In the genomic region with DNA sequence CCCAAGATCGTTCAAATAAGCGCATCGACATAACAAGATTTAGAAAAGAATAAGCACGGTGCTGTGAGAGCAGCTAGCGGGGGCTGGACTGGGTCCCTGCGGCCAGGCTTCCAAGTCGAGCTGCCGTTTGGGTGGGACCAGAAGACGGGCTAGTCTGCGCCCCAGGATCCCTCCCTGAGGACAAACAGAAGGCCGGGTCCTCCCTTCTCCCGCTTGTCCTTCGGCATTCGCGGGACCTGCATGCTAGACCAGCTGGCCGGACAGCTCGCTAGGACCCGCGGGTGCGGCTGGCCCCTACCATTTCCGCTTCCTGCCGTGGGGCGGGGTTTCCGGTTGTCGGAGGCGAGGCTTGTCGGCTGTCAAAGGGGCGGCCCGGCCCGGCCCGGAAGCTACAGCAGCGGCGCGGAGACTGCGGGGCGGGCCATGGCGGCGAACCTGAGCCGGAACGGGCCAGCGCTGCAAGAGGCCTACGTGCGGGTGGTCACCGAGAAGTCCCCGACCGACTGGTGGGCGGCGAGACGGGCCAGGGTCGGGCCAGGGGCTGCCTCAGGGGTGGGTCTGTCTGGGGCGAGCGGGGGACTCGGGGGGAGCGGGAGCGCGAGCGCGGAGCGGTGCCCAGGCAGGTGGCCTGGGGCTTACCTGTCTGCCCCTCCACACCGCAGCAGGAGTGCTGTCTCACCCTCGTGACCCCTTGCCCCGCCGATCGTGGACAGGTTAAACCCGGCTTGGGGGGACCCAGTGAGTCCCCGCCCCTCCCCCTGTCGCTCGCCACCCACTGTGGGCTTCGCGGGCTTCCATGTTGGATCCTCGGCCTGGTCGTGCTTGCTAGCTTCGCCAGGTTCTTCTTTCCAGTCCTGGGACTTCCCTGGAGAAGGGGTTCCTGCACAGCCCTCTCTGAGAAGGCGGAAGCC, we compare ENCODE assay signal across 8 cellular contexts. TPM values are rescaled to one million over a fixed set of nuclear protein-coding genes. Genes with fewer than 3 reads are reported as not detected.
DNase-seq lines count a peak whose midpoint lies in the region; ATAC-seq and TF ChIP-seq lines count a peak whose summit lies in the region.

A gene (plus strand): TSS at position 388 of the 911 bp plus-strand sequence. CDS start 36 bp downstream, at position 424.

- H3K4me1 ChIP-seq in left lung, result peaks cover 17 to 63% of the 10 kb centered on the region in 2 donors

- intact Hi-C loops in left lung (cut with DNase I), result no loop called here

- H3K4me3 Mint-ChIP-seq in activated CD4-positive, alpha-beta T cell treated with anti-CD3 and anti-CD28 coated beads, Interleukin-2, amount 10 ng/mL, durations not matched to agents 7 days and 5 days, result peak within 1 kb of the TSS; percentile 86

- no peaks in the 10 kb centered on the region for H3K27me3 Mint-ChIP-seq in activated CD4-positive, alpha-beta T cell treated with anti-CD3 and anti-CD28 coated beads, Interleukin-2, amount 10 ng/mL, durations not matched to agents 7 days and 5 days

- H3K9me3 ChIP-seq in left lung, result no peaks in the 10 kb centered on the region

- DNase-seq in AML-193 (lab: John Stamatoyannopoulos, UW) (peak; percentile 78 to 80), NCI-H526 (lab: John Stamatoyannopoulos, UW) (peak; percentile 44 to 94), cortex of kidney (lab: John Stamatoyannopoulos, UW) (peak; percentile 65), left lung (peak; percentile 96 to 100)
- DNase-seq in activated CD4-positive, alpha-beta T cell treated with anti-CD3 and anti-CD28 coated beads, Interleukin-2, amount 10 ng/mL, durations not matched to agents 7 days and 5 days, result peak; percentile 93
- DNase-seq in stimulated activated CD4-positive, alpha-beta T cell treated with anti-CD3 and anti-CD28 coated beads, Interleukin-2, amount 100 ng/mL, for 4 hours (ENCODE audit: low read depth), result peak; percentile 80

- peak within 1 kb of the TSS; percentile 94 for H3K27ac Mint-ChIP-seq in activated CD4-positive, alpha-beta T cell treated with anti-CD3 and anti-CD28 coated beads, Interleukin-2, amount 10 ng/mL, durations not matched to agents 7 days and 5 days

- peaks cover 31% of the 10 kb centered on the region for H3K36me3 Mint-ChIP-seq in activated CD4-positive, alpha-beta T cell treated with anti-CD3 and anti-CD28 coated beads, Interleukin-2, amount 10 ng/mL, durations not matched to agents 7 days and 5 days (ENCODE audit: low read depth)

- ATAC-seq in GM19035 (IDR thresholded peaks at IDR 0.05; ENCODE audit: unreplicated experiment), result peak; percentile 72
- peak; percentile 75 for ATAC-seq in HG03342 (IDR thresholded peaks at IDR 0.05; ENCODE audit: unreplicated experiment)
- ATAC-seq in left lung, result peak; percentile 92

- CTCF ChIA-PET in activated CD4-positive, alpha-beta T cell treated with anti-CD3 and anti-CD28 coated beads, Interleukin-2, amount 10 ng/mL, durations not matched to agents 7 days and 5 days (lab: Charles Lee), result interaction anchor here (0.6 to 1.5 kb wide), 7 partner anchors 10 to 530 kb away, joined by 3 to 5 read pairs (median 3); no protein-coding TSS in a partner anchor

- no peaks in the 10 kb centered on the region for H3K9me3 Mint-ChIP-seq in activated CD4-positive, alpha-beta T cell treated with anti-CD3 and anti-CD28 coated beads, Interleukin-2, amount 10 ng/mL, durations not matched to agents 7 days and 5 days

- peaks cover 54% of the 10 kb centered on the region for H3K4me1 Mint-ChIP-seq in activated CD4-positive, alpha-beta T cell treated with anti-CD3 and anti-CD28 coated beads, Interleukin-2, amount 10 ng/mL, durations not matched to agents 7 days and 5 days

- TF ChIP-seq CTCF in left lung (IDR thresholded peaks at IDR 0.05), result no peak

- H3K27me3 ChIP-seq in left lung, result no peaks in the 10 kb centered on the region

- peak within 1 kb of the TSS; percentile 90 to 100 for H3K4me3 ChIP-seq in left lung

- POLR2A ChIA-PET in activated CD4-positive, alpha-beta T cell treated with anti-CD3 and anti-CD28 coated beads, Interleukin-2, amount 10 ng/mL, durations not matched to agents 7 days and 5 days (lab: Charles Lee), result interaction anchor here (0.6 to 1.0 kb wide), 2 partner anchors 25 kb away, joined by 3 read pairs; no protein-coding TSS in a partner anchor

- peak within 1 kb of the TSS; percentile 92 to 98 for H3K27ac ChIP-seq in left lung

- peaks cover 0 to 15% of the 10 kb centered on the region in 2 donors for H3K36me3 ChIP-seq in left lung

RNA-seq across cellular contexts. Expression of the gene that starts here (rescaled TPM):
- total RNA-seq in activated CD4-positive, alpha-beta T cell treated with anti-CD3 and anti-CD28 coated beads, Interleukin-2, amount 10 ng/mL, durations not matched to agents 7 days and 5 days, result 100 to 1,000 TPM; 152 to 168 TPM
- 100 to 1,000 TPM in 1 of 2 donors, 10 to 100 TPM in 1; 93.3 to 119 TPM for total RNA-seq in left lung

Comparison
In these comparisons a context has a peak if more than half of its experiments do, and no peak if none do; other contexts are left out.
1. Peak in every context shown above with its lines: DNase-seq, ATAC-seq, H3K4me3 ChIP-seq and H3K27ac ChIP-seq.